ENCODE assay signal across 8 cellular contexts in genomic region chr9:136902259-136902821, GRCh38. TPM values are rescaled to one million over a fixed set of nuclear protein-coding genes. Genes with fewer than 3 reads are reported as not detected.
DNase-seq lines count a peak whose midpoint lies in the region; ATAC-seq and TF ChIP-seq lines count a peak whose summit lies in the region.

No MANE protein-coding gene starts in this region.

- peaks cover 38% of the 10 kb centered on the region for H3K79me2 ChIP-seq in mammary epithelial cell (ENCODE audit: insufficient read depth, low read length)

- no peaks in the 10 kb centered on the region for H4K20me1 ChIP-seq in mammary epithelial cell (ENCODE audit: insufficient read depth, low read length)

- no TSS peak for BruUV-seq in mammary epithelial cell (replicated peaks; lab: Mats Ljungman, UMichigan)

- TF ChIP-seq CTCF in GM12864 (IDR thresholded peaks at IDR 0.05; ENCODE audit: low read depth, low read length, missing control alignments) (no peak), mammary epithelial cell (conservative IDR thresholded peaks at IDR 0.05 in 1 of 2, IDR thresholded peaks at IDR 0.05 in 1 of 2; ENCODE audit: extremely low read depth in 1 of 2, insufficient read depth in 1 of 2, low read depth in 1 of 2, low read length in 2 of 2) (no peak)

- intact Hi-C loops in mammary epithelial cell (cut with micrococcal nuclease), result loop anchor here (5.0 kb wide), 2 partner anchors 35 to 110 kb away; partner anchors contain the start of genes EDF1 and TMEM141

- DNase-seq in GM12864 (ENCODE audit: low read depth) (peak; percentile 69), T-helper 9 cell (peak; percentile 79), mammary epithelial cell (peak; percentile 90), memory B cell (ENCODE audit: low spot score in 2 of 2) (peak; percentile 65 to 69), KG1 (lab: John Stamatoyannopoulos, UW) (no peak), HEK293T (ENCODE audit: extremely low spot score) (no peak)
- peak; percentile 67 for DNase-seq in stimulated activated CD8-positive, alpha-beta memory T cell treated with anti-CD3 and anti-CD28 coated beads, Interleukin-7, amount 100 ng/mL, for 24 hours (ENCODE audit: low read depth)

- whole genome bisulfite sequencing in mammary epithelial cell (ENCODE audit: low coverage, missing lambda C conversion rate), result 5% methylated on average over 14 of the region's 15 CpGs

- H3K9ac ChIP-seq in mammary epithelial cell (ENCODE audit: insufficient read depth, low read length), result peak overlapping the region; percentile 89

- CTCF ChIA-PET in mammary epithelial cell (lab: Charles Lee; ENCODE audit: low non-redundant PET) (no interaction called here), HEK293T (lab: Yijun Ruan, JAX) (no interaction called here)

- H3K27me3 ChIP-seq in mammary epithelial cell (ENCODE audit: insufficient read depth, low read length), result no peaks in the 10 kb centered on the region

- in situ Hi-C loops in mammary epithelial cell (cut with MboI; ENCODE audit: low sequenced_read_pairs in 2 of 2), result no loop called here

- peak overlapping the region; percentile 96 for H3K27ac Mint-ChIP-seq in memory B cell

- dilution Hi-C loops in mammary epithelial cell (cut with HindIII; ENCODE audit: low sequenced_read_pairs), result loop anchor here (5.0 kb wide), 1 partner anchor 60 kb away; the partner anchor contains the start of gene AJM1

- H3K4me3 ChIP-seq in GM12864 (ENCODE audit: low read depth, low read length) (peak overlapping the region; percentile 19), mammary epithelial cell (replicated peaks in 1 of 3; ENCODE audit: insufficient read depth in 1 of 3, low read depth in 2 of 3, low read length in 3 of 3) (peak overlapping the region in 1 of 3 experiments; percentile 28)

- H3K36me3 ChIP-seq in mammary epithelial cell (ENCODE audit: insufficient read depth, low read length), result no peaks in the 10 kb centered on the region

- H3K9me3 Mint-ChIP-seq in memory B cell, result no peaks in the 10 kb centered on the region

- peak overlapping the region; percentile 55 for H2AFZ ChIP-seq in mammary epithelial cell (ENCODE audit: low read depth, low read length)

- H3K4me2 ChIP-seq in mammary epithelial cell (ENCODE audit: insufficient read depth, low read depth, low read length), result peak overlapping the region; percentile 85

- no peaks in the 10 kb centered on the region for H3K9me3 ChIP-seq in mammary epithelial cell (replicated peaks; ENCODE audit: insufficient read depth, low read length)

- H3K27me3 Mint-ChIP-seq in memory B cell, result no peaks in the 10 kb centered on the region

- POLR2A ChIA-PET in HEK293T (lab: Yijun Ruan, JAX), result no interaction called here

- peak; percentile 65 for ATAC-seq in HG02798 (IDR thresholded peaks at IDR 0.05; ENCODE audit: poor library complexity, unreplicated experiment)
- ATAC-seq in memory B cell (ENCODE audit: low read depth), result peak; percentile 91

- H3K4me3 Mint-ChIP-seq in memory B cell, result peak overlapping the region; percentile 63

- H3K27ac ChIP-seq in mammary epithelial cell (ENCODE audit: insufficient read depth, low read depth, low read length), result peak overlapping the region; percentile 94

- H3K4me1 ChIP-seq in mammary epithelial cell (ENCODE audit: insufficient read depth, low read length), result peaks cover 33% of the 10 kb centered on the region

- H3K4me1 Mint-ChIP-seq in memory B cell, result peaks cover 24% of the 10 kb centered on the region

- peaks cover 17% of the 10 kb centered on the region for H3K36me3 Mint-ChIP-seq in memory B cell

TF ChIP-seq in HEK293T, 16 proteins besides CTCF, POLR2A, EP300 and RAD21:
- TF ChIP-seq SUZ12 (IDR thresholded peaks at IDR 0.05) (no peak), HDGF (IDR thresholded peaks at IDR 0.05; ENCODE audit: borderline replicate concordance) (no peak), ZNF384 (IDR thresholded peaks at IDR 0.05) (no peak), ELF4 (IDR thresholded peaks at IDR 0.05) (no peak), TARDBP (IDR thresholded peaks at IDR 0.05) (no peak), FOXA1 (IDR thresholded peaks at IDR 0.05) (no peak), FOXK2 (IDR thresholded peaks at IDR 0.05) (no peak), ARNT (IDR thresholded peaks at IDR 0.05) (no peak), FOXM1 (IDR thresholded peaks at IDR 0.05; ENCODE audit: borderline replicate concordance) (no peak), L3MBTL2 (conservative IDR thresholded peaks at IDR 0.05) (no peak), LEF1 (IDR thresholded peaks at IDR 0.05; ENCODE audit: borderline replicate concordance) (no peak), CTBP1 (IDR thresholded peaks at IDR 0.05; ENCODE audit: borderline replicate concordance) (no peak), NFRKB (IDR thresholded peaks at IDR 0.05) (no peak), BHLHE40 (IDR thresholded peaks at IDR 0.05; ENCODE audit: borderline replicate concordance) (no peak), SP1 (IDR thresholded peaks at IDR 0.05) (no peak)
- TF ChIP-seq, protein P1, sequence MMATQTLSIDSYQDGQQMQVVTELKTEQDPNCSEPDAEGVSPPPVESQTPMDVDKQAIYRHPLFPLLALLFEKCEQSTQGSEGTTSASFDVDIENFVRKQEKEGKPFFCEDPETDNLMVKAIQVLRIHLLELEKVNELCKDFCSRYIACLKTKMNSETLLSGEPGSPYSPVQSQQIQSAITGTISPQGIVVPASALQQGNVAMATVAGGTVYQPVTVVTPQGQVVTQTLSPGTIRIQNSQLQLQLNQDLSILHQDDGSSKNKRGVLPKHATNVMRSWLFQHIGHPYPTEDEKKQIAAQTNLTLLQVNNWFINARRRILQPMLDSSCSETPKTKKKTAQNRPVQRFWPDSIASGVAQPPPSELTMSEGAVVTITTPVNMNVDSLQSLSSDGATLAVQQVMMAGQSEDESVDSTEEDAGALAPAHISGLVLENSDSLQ (IDR thresholded peaks at IDR 0.05), result no peak

RNA-seq across cellular contexts. Expression of gene TRAF2, which starts 16.0 kb away (rescaled TPM):
- 10 to 100 TPM in 1 of 2 donors, 1 to 10 TPM in 1; 8.3 to 27.8 TPM for total RNA-seq in mammary epithelial cell
- 18.4 TPM for polyA plus RNA-seq in mammary epithelial cell
- 24.0 TPM for polyA minus RNA-seq in mammary epithelial cell

RNA-seq across cellular contexts. Expression of gene EDF1, which starts 36.2 kb away (rescaled TPM):
- 100 to 1,000 TPM; 146 to 357 TPM for total RNA-seq in mammary epithelial cell
- polyA plus RNA-seq in mammary epithelial cell, result 322 TPM
- polyA minus RNA-seq in mammary epithelial cell, result 138 TPM

RNA-seq across cellular contexts. Expression of gene FBXW5, which starts 42.2 kb away (rescaled TPM):
- total RNA-seq in mammary epithelial cell, result 100 to 1,000 TPM in 1 of 2 donors, 10 to 100 TPM in 1; 79.7 to 107 TPM
- 72.2 TPM for polyA plus RNA-seq in mammary epithelial cell
- 54.9 TPM for polyA minus RNA-seq in mammary epithelial cell

RNA-seq across cellular contexts. Expression of gene C8G, which starts 42.7 kb away (rescaled TPM):
- 1 to 10 TPM in 1 of 2 donors, under 1 TPM in 1; 0.50 to 2.8 TPM for total RNA-seq in mammary epithelial cell
- 0.39 TPM for polyA plus RNA-seq in mammary epithelial cell
- not detected for polyA minus RNA-seq in mammary epithelial cell

RNA-seq across cellular contexts. Expression of gene LCN12, which starts 49.7 kb away (rescaled TPM):
- under 1 TPM in 1 of 2 donors, not detected in 1; 0.68 TPM for total RNA-seq in mammary epithelial cell
- polyA plus RNA-seq in mammary epithelial cell, result 0.09 TPM
- polyA minus RNA-seq in mammary epithelial cell, result not detected

Comparison
In these comparisons a context has a peak if more than half of its experiments do, and no peak if none do; other contexts are left out.
1. DNase-seq: peak in GM12864 (single experiment), T-helper 9 cell (single experiment), mammary epithelial cell (single experiment), memory B cell (2 of 2) and stimulated activated CD8-positive, alpha-beta memory T cell treated with anti-CD3 and anti-CD28 coated beads, Interleukin-7, amount 100 ng/mL, for 24 hours (single experiment); none in KG1 (single experiment) and HEK293T (single experiment).